10 cellular contexts compared by ENCODE assay signal in genomic region chr2:216690451-216691209, GRCh38. TPM values are rescaled to one million over a fixed set of nuclear protein-coding genes. Genes with fewer than 3 reads are reported as not detected.
DNase-seq lines count a peak whose midpoint lies in the region; ATAC-seq, FAIRE-seq and TF ChIP-seq lines count a peak whose summit lies in the region.
"Had no signal": no experiment of that assay in that cellular context is flagged by ENCODE, and none has a peak within 500 bp of the region (broad histone marks: within the 10 kb centered on the region; RNA-seq: fewer than 3 reads in every experiment).

No MANE protein-coding gene starts in this region.

- DNase-seq in DMS 273 (lab: John Stamatoyannopoulos, UW; ENCODE audit: unreplicated experiment): peak; percentile 33
- no peak for DNase-seq in DMS 273 treated with DMSO at 0.1 percent for 48 hours (lab: John Stamatoyannopoulos, UW)
- DNase-seq in brain microvascular endothelial cell: no peak
- DNase-seq in keratinocyte (ENCODE audit: low read depth, low spot score): no peak
- no peak for DNase-seq in suprapubic skin (ENCODE audit: low spot score in 2 of 2)
- no peak for DNase-seq in foreskin keratinocyte

- H3K9ac ChIP-seq in keratinocyte (ENCODE audit: control insufficient read depth, extremely low read depth, insufficient read depth, low read length): no peak overlapping the region

- H4K20me1 ChIP-seq in keratinocyte (ENCODE audit: control insufficient read depth, extremely low read depth, insufficient read depth, low read length): no peaks in the 10 kb centered on the region

- TF ChIP-seq POLR2A in suprapubic skin (IDR thresholded peaks at IDR 0.05): no peak

- no peaks in the 10 kb centered on the region for H3K36me3 ChIP-seq in brain microvascular endothelial cell (replicated peaks)
- no peaks in the 10 kb centered on the region for H3K36me3 ChIP-seq in keratinocyte (ENCODE audit: control insufficient read depth in 2 of 2, extremely low read depth in 1 of 2, insufficient read depth in 2 of 2, low read length in 2 of 2)
- no peaks in the 10 kb centered on the region for H3K36me3 ChIP-seq in suprapubic skin

- H3K4me2 ChIP-seq in keratinocyte (ENCODE audit: control insufficient read depth, extremely low read depth, insufficient read depth, low read depth, low read length): peak overlapping the region; percentile 83

- dilution Hi-C loops in keratinocyte (cut with MboI; ENCODE audit: extremely low pct_ligation_motif_present, low sequenced_read_pairs): no loop called here

- TF ChIP-seq EP300 in suprapubic skin (IDR thresholded peaks at IDR 0.05): no peak

- H3K27ac ChIP-seq in brain microvascular endothelial cell (no peak overlapping the region), keratinocyte (ENCODE audit: control insufficient read depth, insufficient read depth, low read length) (no peak overlapping the region), suprapubic skin (peak overlapping the region; percentile 91), foreskin keratinocyte (no peak overlapping the region)
- H3K27ac ChIP-seq: 22Rv1 had no signal

- 15% methylated on average over 17 of the region's 17 CpGs for WGBS in suprapubic skin

- H3K4me3 ChIP-seq in brain microvascular endothelial cell (ENCODE audit: low read depth, low read length) (peak overlapping the region; percentile 41), keratinocyte (ENCODE audit: control insufficient read depth in 2 of 3, extremely low read depth in 1 of 3, insufficient read depth in 2 of 3, low read depth in 1 of 3, low read length in 3 of 3) (peak overlapping the region in 1 of 3 experiments; percentile 47), suprapubic skin (peak overlapping the region; percentile 73)

- H3K79me2 ChIP-seq in keratinocyte (ENCODE audit: control insufficient read depth, insufficient read depth, low read length): no peaks in the 10 kb centered on the region

- FAIRE-seq in keratinocyte (lab: Jason Lieb, UNC): no peak

- H2AFZ ChIP-seq in keratinocyte (ENCODE audit: control insufficient read depth, low read length): no peak overlapping the region

- in situ Hi-C loops in brain microvascular endothelial cell (cut with HindIII; ENCODE audit: low pct_ligation_motif_present, low sequenced_read_pairs): loop anchor here (25.0 kb wide), 1 partner anchor 822 kb away; no protein-coding TSS in a partner anchor

- no peaks in the 10 kb centered on the region for H3K27me3 ChIP-seq in brain microvascular endothelial cell (replicated peaks)
- H3K27me3 ChIP-seq in keratinocyte (ENCODE audit: control insufficient read depth, extremely low read depth, insufficient read depth, low read length): peaks cover 17% of the 10 kb centered on the region
- H3K27me3 ChIP-seq in suprapubic skin: peaks cover 17% of the 10 kb centered on the region
- H3K27me3 ChIP-seq in foreskin keratinocyte: peaks cover 18% of the 10 kb centered on the region

- peaks cover 51% of the 10 kb centered on the region for H3K4me1 ChIP-seq in keratinocyte (ENCODE audit: control insufficient read depth, extremely low read depth, insufficient read depth, low read length)
- peaks cover 85% of the 10 kb centered on the region for H3K4me1 ChIP-seq in suprapubic skin
- H3K4me1 ChIP-seq in foreskin keratinocyte: peaks cover 20% of the 10 kb centered on the region

- TF ChIP-seq CTCF in brain microvascular endothelial cell (IDR thresholded peaks at IDR 0.05; ENCODE audit: low read depth, low read length, missing control alignments): no peak
- no peak for TF ChIP-seq CTCF in keratinocyte (optimal IDR thresholded peaks at IDR 0.05 in 1 of 3, IDR thresholded peaks at IDR 0.05 in 1 of 3, conservative IDR thresholded peaks at IDR 0.05 in 1 of 3; ENCODE audit: extremely low read depth in 1 of 3, insufficient read depth in 2 of 3, low read length in 3 of 3)
- TF ChIP-seq CTCF in suprapubic skin (IDR thresholded peaks at IDR 0.05): no peak
- no peak for TF ChIP-seq CTCF in foreskin keratinocyte (conservative IDR thresholded peaks at IDR 0.05)

- no peaks in the 10 kb centered on the region for H3K9me1 ChIP-seq in keratinocyte (ENCODE audit: control insufficient read depth, extremely low read depth, insufficient read depth, low read length)

- ATAC-seq in foreskin keratinocyte: no peak
- ATAC-seq in GM21786 (IDR thresholded peaks at IDR 0.05; ENCODE audit: unreplicated experiment): no peak
- no peak for ATAC-seq in GM19035 (IDR thresholded peaks at IDR 0.05; ENCODE audit: unreplicated experiment)
- ATAC-seq: left lobe of liver had no signal

- no peaks in the 10 kb centered on the region for H3K9me3 ChIP-seq in keratinocyte (ENCODE audit: control insufficient read depth, low read depth, low read length)
- H3K9me3 ChIP-seq in suprapubic skin: no peaks in the 10 kb centered on the region

RNA-seq across cellular contexts. Expression of gene IGFBP5, which starts 4.7 kb away (rescaled TPM):
- polyA plus RNA-seq in keratinocyte (0.15 to 3.2 TPM (median 1.1 TPM) in 3 replicates), foreskin keratinocyte (0.07 and 0.19 TPM in 2 replicates)
- polyA plus RNA-seq in keratinocyte (2011; ENCODE audit: low read depth): 0.06 TPM
- polyA plus RNA-seq in keratinocyte (2011; cell fraction: cytosol; rRNA removed): 0.10 TPM in 2 replicates
- polyA plus RNA-seq in keratinocyte (2011; cell fraction: nucleus; rRNA removed): 0.56 and 1.3 TPM in 2 replicates
- polyA plus RNA-seq in keratinocyte (2012; ENCODE audit: low replicate concordance): 0.07 and 0.16 TPM in 2 replicates
- polyA minus RNA-seq in keratinocyte: 0.85 to 2.1 TPM (median 0.90 TPM) in 3 replicates
- not detected for polyA minus RNA-seq in keratinocyte (2011; cell fraction: cytosol; rRNA and poly(A)+ RNA removed)
- polyA minus RNA-seq in keratinocyte (2011; cell fraction: nucleus; rRNA and poly(A)+ RNA removed): 0.53 and 1.8 TPM in 2 replicates
- total RNA-seq in suprapubic skin (100 to 1,000 TPM in 3 of 4 donors, 10 to 100 TPM in 1; 79.1 to 424 (median 163) TPM), foreskin keratinocyte (0.20 and 0.28 TPM in 2 replicates)

RNA-seq across cellular contexts. Expression of gene IGFBP2, which starts 57.4 kb away (rescaled TPM):
- polyA plus RNA-seq in keratinocyte: 3.9 to 47.0 TPM (median 10.2 TPM) in 3 replicates
- 29.0 TPM for polyA plus RNA-seq in keratinocyte (2011; ENCODE audit: low read depth)
- polyA plus RNA-seq in keratinocyte (2011; cell fraction: cytosol; rRNA removed): 16.8 and 41.0 TPM in 2 replicates
- polyA plus RNA-seq in keratinocyte (2011; cell fraction: nucleus; rRNA removed): 43.8 and 102 TPM in 2 replicates
- polyA plus RNA-seq in keratinocyte (2012; ENCODE audit: low replicate concordance): 5.6 and 17.3 TPM in 2 replicates
- 2.5 to 16.2 TPM (median 5.7 TPM) in 3 replicates for polyA minus RNA-seq in keratinocyte
- 42.2 TPM for polyA minus RNA-seq in keratinocyte (2011; cell fraction: cytosol; rRNA and poly(A)+ RNA removed)
- polyA minus RNA-seq in keratinocyte (2011; cell fraction: nucleus; rRNA and poly(A)+ RNA removed): 31.9 and 32.7 TPM in 2 replicates
- 10 to 100 TPM in 3 of 4 donors, 1 to 10 TPM in 1; 7.5 to 28.3 (median 18.7) TPM for total RNA-seq in suprapubic skin
- total RNA-seq in foreskin keratinocyte: 33.9 and 46.8 TPM in 2 replicates
- 41.4 and 55.5 TPM in 2 replicates for polyA plus RNA-seq in foreskin keratinocyte

Comparison
In these comparisons a context has a peak if more than half of its experiments do, and no peak if none do; other contexts are left out.
1. RNA of gene IGFBP5, which starts 4.7 kb away (total RNA-seq): 79.1 to 424 TPM in suprapubic skin; 0.20 to 0.28 TPM in foreskin keratinocyte; every median in the first group is over 10 times any median in the second.